Comparison of ENCODE assay signal across 6 cellular contexts in genomic region chr17:7383742-7384488, GRCh38. TPM values are rescaled to one million over a fixed set of nuclear protein-coding genes. Genes with fewer than 3 reads are reported as not detected.
DNase-seq lines count a peak whose midpoint lies in the region; ATAC-seq and TF ChIP-seq lines count a peak whose summit lies in the region.

No MANE protein-coding gene starts in this region.

- H3K4me1 Mint-ChIP-seq in activated CD8-positive, alpha-beta T cell treated with anti-CD3 and anti-CD28 coated beads, Interleukin-2, amount 10 ng/mL, durations not matched to agents 7 days and 5 days (ENCODE audit: low read depth), result peaks cover 8% of the 10 kb centered on the region

- no peaks in the 10 kb centered on the region for H3K9me3 Mint-ChIP-seq in activated CD8-positive, alpha-beta T cell treated with anti-CD3 and anti-CD28 coated beads, Interleukin-2, amount 10 ng/mL, durations not matched to agents 7 days and 5 days (ENCODE audit: insufficient read depth)

- intact Hi-C loops in Right ventricle myocardium inferior (cut with DNase I), result no loop called here
- intact Hi-C loops in cardiac septum (cut with DNase I), result no loop called here
- intact Hi-C loops in left ventricle myocardium inferior (cut with micrococcal nuclease), result no loop called here

- no peak for TF ChIP-seq CTCF in left ventricle myocardium inferior (IDR thresholded peaks at IDR 0.05; ENCODE audit: borderline replicate concordance)

- H3K9me3 ChIP-seq in left ventricle myocardium inferior (replicated peaks), result no peaks in the 10 kb centered on the region

- H3K4me3 ChIP-seq in left ventricle myocardium inferior, result peak overlapping the region; percentile 64

- in situ Hi-C loops in KBM-7 (cut with MboI; ENCODE audit: low pct_unique_long_range_greater_than_20kb, low sequenced_read_pairs), result no loop called here

- POLR2A ChIA-PET in activated CD8-positive, alpha-beta T cell treated with anti-CD3 and anti-CD28 coated beads, Interleukin-2, amount 10 ng/mL, durations not matched to agents 7 days and 5 days (lab: Charles Lee), result interaction anchor here (0.6 to 1.5 kb wide), 6 partner anchors 20 to 134 kb away, joined by 3 to 5 read pairs (median 4); partner anchors contain the start of genes FGF11, POLR2A and TMEM256

- peak overlapping the region; percentile 75 for H3K4me3 Mint-ChIP-seq in activated CD8-positive, alpha-beta T cell treated with anti-CD3 and anti-CD28 coated beads, Interleukin-2, amount 10 ng/mL, durations not matched to agents 7 days and 5 days

- H3K27me3 Mint-ChIP-seq in activated CD8-positive, alpha-beta T cell treated with anti-CD3 and anti-CD28 coated beads, Interleukin-2, amount 10 ng/mL, durations not matched to agents 7 days and 5 days (ENCODE audit: low read depth), result peaks cover 33% of the 10 kb centered on the region

- ATAC-seq in Right ventricle myocardium inferior, result peak; percentile 58
- ATAC-seq in activated CD8-positive, alpha-beta T cell treated with anti-CD3 and anti-CD28 coated beads, Interleukin-2, amount 10 ng/mL, durations not matched to agents 7 days and 5 days, result peak; percentile 98

- no peak overlapping the region for H3K27ac ChIP-seq in left ventricle myocardium inferior (replicated peaks)

- H3K27me3 ChIP-seq in left ventricle myocardium inferior (ENCODE audit: low read depth), result peaks cover 20% of the 10 kb centered on the region

- peaks cover 10% of the 10 kb centered on the region for H3K36me3 ChIP-seq in left ventricle myocardium inferior

- H3K27ac Mint-ChIP-seq in activated CD8-positive, alpha-beta T cell treated with anti-CD3 and anti-CD28 coated beads, Interleukin-2, amount 10 ng/mL, durations not matched to agents 7 days and 5 days, result peak overlapping the region; percentile 87

- peaks cover 35% of the 10 kb centered on the region for H3K4me1 ChIP-seq in left ventricle myocardium inferior

- H3K36me3 Mint-ChIP-seq in activated CD8-positive, alpha-beta T cell treated with anti-CD3 and anti-CD28 coated beads, Interleukin-2, amount 10 ng/mL, durations not matched to agents 7 days and 5 days (ENCODE audit: low read depth), result peaks cover under 1% of the 10 kb centered on the region

- peak; percentile 72 for DNase-seq in Right ventricle myocardium inferior (ENCODE audit: missing footprints)
- DNase-seq in cardiac septum (ENCODE audit: low spot score), result no peak
- DNase-seq in activated CD8-positive, alpha-beta T cell treated with anti-CD3 and anti-CD28 coated beads, Interleukin-2, amount 10 ng/mL, durations not matched to agents 7 days and 5 days, result peak; percentile 82
- DNase-seq in left ventricle myocardium inferior, result peak; percentile 32
- DNase-seq in stimulated activated CD8-positive, alpha-beta memory T cell treated with anti-CD3 and anti-CD28 coated beads, Interleukin-12 subunit alpha, Interleukin-12 subunit beta, amount 100 ng/mL, for 1 hour (ENCODE audit: low read depth), result peak; percentile 57
- no peak for DNase-seq in KBM-7

- CTCF ChIA-PET in activated CD8-positive, alpha-beta T cell treated with anti-CD3 and anti-CD28 coated beads, Interleukin-2, amount 10 ng/mL, durations not matched to agents 7 days and 5 days (lab: Charles Lee), result interaction anchor here (0.8 to 1.9 kb wide), 6 partner anchors 27 to 177 kb away, joined by 3 to 6 read pairs (median 4); no protein-coding TSS in a partner anchor

RNA-seq across cellular contexts. Expression of gene TNK1, which starts 3.0 kb away (rescaled TPM):
- total RNA-seq in Right ventricle myocardium inferior, result 2.6 TPM
- total RNA-seq in cardiac septum, result 2.0 TPM
- total RNA-seq in activated CD8-positive, alpha-beta T cell treated with anti-CD3 and anti-CD28 coated beads, Interleukin-2, amount 10 ng/mL, durations not matched to agents 7 days and 5 days, result 1 to 10 TPM; 2.1 to 2.6 TPM
- 1.8 TPM for total RNA-seq in left ventricle myocardium inferior

RNA-seq across cellular contexts. Expression of gene PLSCR3, which starts 10.4 kb away (rescaled TPM):
- 18.4 TPM for total RNA-seq in Right ventricle myocardium inferior
- 16.8 TPM for total RNA-seq in cardiac septum
- total RNA-seq in activated CD8-positive, alpha-beta T cell treated with anti-CD3 and anti-CD28 coated beads, Interleukin-2, amount 10 ng/mL, durations not matched to agents 7 days and 5 days, result 10 to 100 TPM; 87.9 to 92.6 TPM
- total RNA-seq in left ventricle myocardium inferior, result 20.1 TPM

RNA-seq across cellular contexts. Expression of gene TMEM256, which starts 20.0 kb away (rescaled TPM):
- total RNA-seq in Right ventricle myocardium inferior (64.0 TPM), cardiac septum (67.7 TPM), left ventricle myocardium inferior (67.8 TPM)
- total RNA-seq in activated CD8-positive, alpha-beta T cell treated with anti-CD3 and anti-CD28 coated beads, Interleukin-2, amount 10 ng/mL, durations not matched to agents 7 days and 5 days, result 10 to 100 TPM; 61.8 to 62.3 TPM

RNA-seq across cellular contexts. Expression of gene NLGN2, which starts 23.7 kb away (rescaled TPM):
- total RNA-seq in Right ventricle myocardium inferior (7.0 TPM), cardiac septum (11.0 TPM), left ventricle myocardium inferior (9.3 TPM)
- total RNA-seq in activated CD8-positive, alpha-beta T cell treated with anti-CD3 and anti-CD28 coated beads, Interleukin-2, amount 10 ng/mL, durations not matched to agents 7 days and 5 days, result 1 to 10 TPM; 4.7 to 5.2 TPM

RNA-seq across cellular contexts. Expression of gene TMEM95, which starts 29.0 kb away (rescaled TPM):
- not detected for total RNA-seq in Right ventricle myocardium inferior
- total RNA-seq in cardiac septum, result not detected
- not detected for total RNA-seq in activated CD8-positive, alpha-beta T cell treated with anti-CD3 and anti-CD28 coated beads, Interleukin-2, amount 10 ng/mL, durations not matched to agents 7 days and 5 days
- total RNA-seq in left ventricle myocardium inferior, result not detected

Comparison
In these comparisons a context has a peak if more than half of its experiments do, and no peak if none do; other contexts are left out.
1. DNase-seq: peak in Right ventricle myocardium inferior (single experiment), activated CD8-positive, alpha-beta T cell treated with anti-CD3 and anti-CD28 coated beads, Interleukin-2, amount 10 ng/mL, durations not matched to agents 7 days and 5 days (single experiment), left ventricle myocardium inferior (single experiment) and stimulated activated CD8-positive, alpha-beta memory T cell treated with anti-CD3 and anti-CD28 coated beads, Interleukin-12 subunit alpha, Interleukin-12 subunit beta, amount 100 ng/mL, for 1 hour (single experiment); none in cardiac septum (single experiment) and KBM-7 (single experiment).